Comparison of ENCODE assay signal across 32 cellular contexts in the genomic region with DNA sequence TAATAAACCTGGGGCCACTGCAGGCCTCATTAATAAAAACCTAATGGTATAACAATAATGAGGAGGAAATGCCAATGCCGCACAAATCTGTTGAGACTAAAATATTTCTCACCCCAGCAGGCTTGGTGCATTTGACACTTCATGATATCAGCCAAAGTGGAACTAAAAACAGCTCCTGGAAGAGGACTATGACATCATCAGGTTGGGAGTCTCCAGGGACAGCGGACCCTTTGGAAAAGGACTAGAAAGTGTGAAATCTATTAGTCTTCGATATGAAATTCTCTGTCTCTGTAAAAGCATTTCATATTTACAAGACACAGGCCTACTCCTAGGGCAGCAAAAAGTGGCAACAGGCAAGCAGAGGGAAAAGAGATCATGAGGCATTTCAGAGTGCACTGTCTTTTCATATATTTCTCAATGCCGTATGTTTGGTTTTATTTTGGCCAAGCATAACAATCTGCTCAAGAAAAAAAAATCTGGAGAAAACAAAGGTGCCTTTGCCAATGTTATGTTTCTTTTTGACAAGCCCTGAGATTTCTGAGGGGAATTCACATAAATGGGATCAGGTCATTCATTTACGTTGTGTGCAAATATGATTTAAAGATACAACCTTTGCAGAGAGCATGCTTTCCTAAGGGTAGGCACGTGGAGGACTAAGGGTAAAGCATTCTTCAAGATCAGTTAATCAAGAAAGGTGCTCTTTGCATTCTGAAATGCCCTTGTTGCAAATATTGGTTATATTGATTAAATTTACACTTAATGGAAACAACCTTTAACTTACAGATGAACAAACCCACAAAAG.
"Had no signal": no experiment of that assay in that cellular context is flagged by ENCODE, and none has a peak within 500 bp of the region (broad histone marks: within the 10 kb centered on the region; RNA-seq: fewer than 3 reads in every experiment).

No MANE protein-coding gene starts in this region.

- H3K4me1 ChIP-seq: ascending aorta, breast epithelium, colonic mucosa, heart left ventricle had no signal

- H3K36me3 Mint-ChIP-seq: activated CD8-positive, alpha-beta memory T cell treated with anti-CD3 and anti-CD28 coated beads, Interleukin-2, amount 10 ng/mL, durations not matched to agents 7 days and 5 days; activated naive CD4-positive, alpha-beta T cell treated with anti-CD3 and anti-CD28 coated beads, Interleukin-2, amount 50 U/mL, for 24 hours; activated naive CD8-positive, alpha-beta T cell treated with anti-CD3 and anti-CD28 coated beads for 36 hours; brain had no signal

- ATAC-seq: activated CD4-positive, CD25-positive, alpha-beta regulatory T cell treated with anti-CD3 and anti-CD28 coated beads, Interleukin-2, amount 50 U/mL, for 24 hours; activated CD8-positive, alpha-beta memory T cell treated with anti-CD3 and anti-CD28 coated beads, Interleukin-2, amount 10 ng/mL, durations not matched to agents 7 days and 5 days; activated CD8-positive, alpha-beta T cell treated with anti-CD3 and anti-CD28 coated beads for 36 hours; activated naive CD8-positive, alpha-beta T cell treated with anti-CD3 and anti-CD28 coated beads, Interleukin-2, amount 50 U/mL, for 24 hours; esophagus mucosa; heart left ventricle had no signal

- H3K4me3 ChIP-seq: ascending aorta, breast epithelium, cardiac muscle cell, colonic mucosa, heart left ventricle had no signal

- DNase-seq: activated B cell treated with CpG ODN at 0.5 μM for 24 hours; activated CD4-positive, alpha-beta T cell treated with anti-CD3 and anti-CD28 coated beads for 48 hours; activated CD4-positive, alpha-beta T cell treated with anti-CD3 and anti-CD28 coated beads, Interleukin-2, amount 50 U/mL, for 1 hour; activated CD4-positive, alpha-beta T cell treated with anti-CD3 and anti-CD28 coated beads, Interleukin-2, amount 50 U/mL, for 48 hours; activated CD8-positive, alpha-beta memory T cell treated with anti-CD3 and anti-CD28 coated beads, Interleukin-2, amount 10 ng/mL, durations not matched to agents 7 days and 5 days; activated CD8-positive, alpha-beta memory T cell treated with anti-CD3 and anti-CD28 coated beads, Interleukin-2, amount 50 U/mL, for 4 hours; activated CD8-positive, alpha-beta T cell treated with anti-CD3 and anti-CD28 coated beads for 36 hours; activated effector memory CD4-positive, alpha-beta T cell treated with anti-CD3 and anti-CD28 coated beads, Interleukin-2, amount 50 U/mL, for 16 hours; activated naive CD4-positive, alpha-beta T cell treated with anti-CD3 and anti-CD28 coated beads for 36 hours; activated naive CD8-positive, alpha-beta T cell treated with anti-CD3 and anti-CD28 coated beads for 36 hours; activated naive CD8-positive, alpha-beta T cell treated with anti-CD3 and anti-CD28 coated beads, Interleukin-2, amount 50 U/mL, for 24 hours; activated T-cell treated with anti-CD3 and anti-CD28 coated beads, Interleukin-2, amount 50 U/mL, for 1 hour; activated T-cell treated with anti-CD3 and anti-CD28 coated beads, Interleukin-2, amount 50 U/mL, for 48 hours; central memory CD4-positive, alpha-beta T cell; colonic mucosa; effector memory CD4-positive, alpha-beta T cell; endodermal cell; foreskin fibroblast; heart left ventricle; T1000; WERI-Rb-1 had no signal

- H3K9me3 Mint-ChIP-seq: activated naive CD4-positive, alpha-beta T cell treated with anti-CD3 and anti-CD28 coated beads, Interleukin-2, amount 50 U/mL, for 24 hours; activated naive CD8-positive, alpha-beta T cell treated with anti-CD3 and anti-CD28 coated beads for 36 hours; activated naive CD8-positive, alpha-beta T cell treated with anti-CD3 and anti-CD28 coated beads, Interleukin-2, amount 50 U/mL, for 24 hours; activated T-helper 2 cell treated with anti-CD3 and anti-CD28 coated beads, Interferon-gamma antibody, Interleukin-2, Interleukin-4, amounts not matched to agents 10 μg/mL and 5 μg/mL and 100 μg/mL, durations not matched to agents 14 hours and 24 hours and 36 hours; T-helper 1 cell treated with Interleukin-12 subunit alpha and Interleukin-12 subunit beta and Interleukin-4 antibody, amounts not matched to agents 30 μg/mL and 1 μg/mL, for 36 hours; T-helper 2 cell treated with Interferon-gamma antibody and Interleukin-4, amounts not matched to agents 5 μg/mL and 100 μg/mL, for 36 hours had no signal

- H3K27me3 Mint-ChIP-seq: activated B cell treated with CpG ODN at 0.5 μM for 24 hours; activated CD8-positive, alpha-beta memory T cell treated with anti-CD3 and anti-CD28 coated beads, Interleukin-2, amount 10 ng/mL, durations not matched to agents 7 days and 5 days; activated CD8-positive, alpha-beta T cell treated with anti-CD3 and anti-CD28 coated beads for 36 hours; activated naive CD4-positive, alpha-beta T cell treated with anti-CD3 and anti-CD28 coated beads, Interleukin-2, amount 50 U/mL, for 24 hours; activated naive CD8-positive, alpha-beta T cell treated with anti-CD3 and anti-CD28 coated beads for 36 hours; activated naive CD8-positive, alpha-beta T cell treated with anti-CD3 and anti-CD28 coated beads, Interleukin-2, amount 50 U/mL, for 24 hours had no signal

- H3K4me1 Mint-ChIP-seq: activated B cell treated with CpG ODN at 0.5 μM for 24 hours; activated CD8-positive, alpha-beta memory T cell treated with anti-CD3 and anti-CD28 coated beads, Interleukin-2, amount 10 ng/mL, durations not matched to agents 7 days and 5 days; activated naive CD4-positive, alpha-beta T cell treated with anti-CD3 and anti-CD28 coated beads, Interleukin-2, amount 50 U/mL, for 24 hours; activated naive CD8-positive, alpha-beta T cell treated with anti-CD3 and anti-CD28 coated beads for 36 hours; activated naive CD8-positive, alpha-beta T cell treated with anti-CD3 and anti-CD28 coated beads, Interleukin-2, amount 50 U/mL, for 24 hours; brain; endodermal cell had no signal

- H3K27me3 ChIP-seq: ascending aorta, breast epithelium, cardiac muscle cell, colonic mucosa, heart left ventricle had no signal

- H3K27ac Mint-ChIP-seq: activated B cell treated with CpG ODN at 0.5 μM for 24 hours; activated CD8-positive, alpha-beta memory T cell treated with anti-CD3 and anti-CD28 coated beads, Interleukin-2, amount 10 ng/mL, durations not matched to agents 7 days and 5 days; activated CD8-positive, alpha-beta T cell treated with anti-CD3 and anti-CD28 coated beads for 36 hours; activated naive CD4-positive, alpha-beta T cell treated with anti-CD3 and anti-CD28 coated beads for 36 hours; activated naive CD4-positive, alpha-beta T cell treated with anti-CD3 and anti-CD28 coated beads, Interleukin-2, amount 50 U/mL, for 24 hours; activated naive CD8-positive, alpha-beta T cell treated with anti-CD3 and anti-CD28 coated beads for 36 hours; activated naive CD8-positive, alpha-beta T cell treated with anti-CD3 and anti-CD28 coated beads, Interleukin-2, amount 50 U/mL, for 24 hours; activated T-helper 1 cell treated with anti-CD3 and anti-CD28 coated beads, Interleukin-12 subunit alpha, Interleukin-12 subunit beta, Interleukin-2, Interleukin-4 antibody, amounts not matched to agents 30 ng/mL and 10 ng/mL and 1 ng/mL, durations not matched to agents 14 hours and 24 hours and 36 hours; activated T-helper 2 cell treated with anti-CD3 and anti-CD28 coated beads, Interferon-gamma antibody, Interleukin-2, Interleukin-4, amounts not matched to agents 10 μg/mL and 5 μg/mL and 100 μg/mL, durations not matched to agents 14 hours and 24 hours and 36 hours; brain; endodermal cell; T-helper 1 cell treated with Interleukin-12 subunit alpha and Interleukin-12 subunit beta and Interleukin-4 antibody, amounts not matched to agents 30 μg/mL and 1 μg/mL, for 36 hours; T-helper 2 cell treated with Interferon-gamma antibody and Interleukin-4, amounts not matched to agents 5 μg/mL and 100 μg/mL, for 36 hours had no signal

- H3K27ac ChIP-seq: ascending aorta, breast epithelium, cardiac muscle cell, colonic mucosa, heart left ventricle, WERI-Rb-1 had no signal

- H3K36me3 ChIP-seq: ascending aorta, breast epithelium, cardiac muscle cell, colonic mucosa, heart left ventricle, WERI-Rb-1 had no signal

- H3K9me3 ChIP-seq: ascending aorta, breast epithelium, colonic mucosa, heart left ventricle had no signal

- H3K4me3 Mint-ChIP-seq: activated B cell treated with CpG ODN at 0.5 μM for 24 hours; activated CD8-positive, alpha-beta memory T cell treated with anti-CD3 and anti-CD28 coated beads, Interleukin-2, amount 10 ng/mL, durations not matched to agents 7 days and 5 days; activated CD8-positive, alpha-beta T cell treated with anti-CD3 and anti-CD28 coated beads for 36 hours; activated naive CD4-positive, alpha-beta T cell treated with anti-CD3 and anti-CD28 coated beads for 36 hours; activated naive CD4-positive, alpha-beta T cell treated with anti-CD3 and anti-CD28 coated beads, Interleukin-2, amount 50 U/mL, for 24 hours; activated naive CD8-positive, alpha-beta T cell treated with anti-CD3 and anti-CD28 coated beads for 36 hours; activated naive CD8-positive, alpha-beta T cell treated with anti-CD3 and anti-CD28 coated beads, Interleukin-2, amount 50 U/mL, for 24 hours; activated T-helper 1 cell treated with anti-CD3 and anti-CD28 coated beads, Interleukin-12 subunit alpha, Interleukin-12 subunit beta, Interleukin-2, Interleukin-4 antibody, amounts not matched to agents 30 ng/mL and 10 ng/mL and 1 ng/mL, durations not matched to agents 14 hours and 24 hours and 36 hours; brain; endodermal cell; T-helper 1 cell treated with Interleukin-12 subunit alpha and Interleukin-12 subunit beta and Interleukin-4 antibody, amounts not matched to agents 30 μg/mL and 1 μg/mL, for 36 hours; T-helper 2 cell treated with Interferon-gamma antibody and Interleukin-4, amounts not matched to agents 5 μg/mL and 100 μg/mL, for 36 hours had no signal
